In genomic region chr3:53101956-53102355, GRCh38 we compare ENCODE assay signal across 23 cellular contexts. TPM values are rescaled to one million over a fixed set of nuclear protein-coding genes. Genes with fewer than 3 reads are reported as not detected.
DNase-seq lines count a peak whose midpoint lies in the region; ATAC-seq, FAIRE-seq and TF ChIP-seq lines count a peak whose summit lies in the region.
"Had no signal": no experiment of that assay in that cellular context is flagged by ENCODE, and none has a peak within 500 bp of the region (broad histone marks: within the 10 kb centered on the region; RNA-seq: fewer than 3 reads in every experiment).

No MANE protein-coding gene starts in this region.

- no peak overlapping the region for H3K4ac ChIP-seq in neuronal stem cell (ENCODE audit: low read length)

- H3K9me3 Mint-ChIP-seq in activated T-cell treated with anti-CD3 and anti-CD28 coated beads, Interleukin-2, amount 50 U/mL, for 72 hours = no peaks in the 10 kb centered on the region
- H3K9me3 Mint-ChIP-seq in activated naive CD4-positive, alpha-beta T cell treated with anti-CD3 and anti-CD28 coated beads, Interleukin-2, amount 50 U/mL, for 72 hours = no peaks in the 10 kb centered on the region
- no peaks in the 10 kb centered on the region for H3K9me3 Mint-ChIP-seq in effector memory CD8-positive, alpha-beta T cell

- H3K4me1 ChIP-seq in neuronal stem cell (ENCODE audit: control insufficient read depth in 2 of 2, insufficient read depth in 1 of 2, low read depth in 1 of 2, low read length in 2 of 2) = peaks cover 4 to 12% of the 10 kb centered on the region in 2 donors
- H3K4me1 ChIP-seq: esophagus squamous epithelium, gastroesophageal sphincter, pancreas, sigmoid colon, tibial artery had no signal

- peak overlapping the region; percentile 70 to 89 for H3K4me3 Mint-ChIP-seq in activated T-cell treated with anti-CD3 and anti-CD28 coated beads, Interleukin-2, amount 50 U/mL, for 72 hours
- H3K4me3 Mint-ChIP-seq in effector memory CD8-positive, alpha-beta T cell = no peak overlapping the region

- H3K27ac ChIP-seq in neuronal stem cell (replicated peaks; ENCODE audit: low read length) = no peak overlapping the region
- H3K27ac ChIP-seq: esophagus squamous epithelium, gastroesophageal sphincter, pancreas, sigmoid colon, tibial artery had no signal

- peak overlapping the region; percentile 98 for H3K27ac Mint-ChIP-seq in activated T-cell treated with anti-CD3 and anti-CD28 coated beads, Interleukin-2, amount 50 U/mL, for 72 hours
- H3K27ac Mint-ChIP-seq in activated naive CD4-positive, alpha-beta T cell treated with anti-CD3 and anti-CD28 coated beads, Interleukin-2, amount 50 U/mL, for 72 hours = peak overlapping the region; percentile 74 to 95
- peak overlapping the region in 1 of 2 donors; percentile 68 for H3K27ac Mint-ChIP-seq in effector memory CD8-positive, alpha-beta T cell

- ATAC-seq in activated T-cell treated with anti-CD3 and anti-CD28 coated beads, Interleukin-2, amount 50 U/mL, for 72 hours (replicated peaks in 1 of 2) = no peak
- no peak for ATAC-seq in activated naive CD4-positive, alpha-beta T cell treated with anti-CD3 and anti-CD28 coated beads, Interleukin-2, amount 50 U/mL, for 72 hours
- ATAC-seq in effector memory CD8-positive, alpha-beta T cell (replicated peaks) = no peak
- ATAC-seq: gastroesophageal sphincter had no signal

- H2AK5ac ChIP-seq in neuronal stem cell (ENCODE audit: low read depth, low read length) = no peak overlapping the region

- no peak overlapping the region for H2BK120ac ChIP-seq in neuronal stem cell (ENCODE audit: low read depth, low read length)

- no peak for TF ChIP-seq POLR2A in GM12891 (IDR thresholded peaks at IDR 0.05; ENCODE audit: low read depth, low read length)

- no peak overlapping the region for H3K23ac ChIP-seq in neuronal stem cell (ENCODE audit: low read depth, low read length, poor library complexity)

- H4K8ac ChIP-seq in neuronal stem cell (ENCODE audit: low read depth, low read length) = no peak overlapping the region

- peak overlapping the region; percentile 0 for H3K18ac ChIP-seq in neuronal stem cell (ENCODE audit: low read length)

- H3K79me1 ChIP-seq in neuronal stem cell (ENCODE audit: low read depth, low read length) = no peaks in the 10 kb centered on the region

- no peaks in the 10 kb centered on the region for H3K27me3 Mint-ChIP-seq in activated T-cell treated with anti-CD3 and anti-CD28 coated beads, Interleukin-2, amount 50 U/mL, for 72 hours (ENCODE audit: low read depth)
- no peaks in the 10 kb centered on the region for H3K27me3 Mint-ChIP-seq in effector memory CD8-positive, alpha-beta T cell

- WGBS in neuronal stem cell (ENCODE audit: extremely low coverage in 2 of 2, insufficient read length in 2 of 2, insufficient replicate concordance in 1 of 2), 2 donors = no CpG with 5 or more reads among the region's 12 CpGs

- H3K36me3 ChIP-seq in neuronal stem cell (replicated peaks in 1 of 2; ENCODE audit: control insufficient read depth in 2 of 2, insufficient read depth in 2 of 2, low read length in 2 of 2) = peaks cover 15 to 89% of the 10 kb centered on the region in 2 donors

- H3K4me3 ChIP-seq in neuronal stem cell (ENCODE audit: low read length in 2 of 2) = no peak overlapping the region
- H3K4me3 ChIP-seq: esophagus squamous epithelium, gastroesophageal sphincter, K562, lung, pancreas, sigmoid colon, tibial artery had no signal

- FAIRE-seq in GM12891 (lab: Jason Lieb, UNC) = peak; percentile 16
- FAIRE-seq: keratinocyte, pancreas had no signal

- no peaks in the 10 kb centered on the region for H3K9me3 ChIP-seq in neuronal stem cell (replicated peaks in 1 of 2; ENCODE audit: control insufficient read depth in 2 of 2, insufficient read depth in 1 of 2, low read depth in 1 of 2, low read length in 2 of 2)
- H3K9me3 ChIP-seq: esophagus squamous epithelium, gastroesophageal sphincter, pancreas, sigmoid colon, tibial artery had no signal

- H3K36me3 Mint-ChIP-seq in activated T-cell treated with anti-CD3 and anti-CD28 coated beads, Interleukin-2, amount 50 U/mL, for 72 hours (ENCODE audit: insufficient read depth in 2 of 2) = peaks cover 2 to 22% of the 10 kb centered on the region in 2 donors
- H3K36me3 Mint-ChIP-seq in activated naive CD4-positive, alpha-beta T cell treated with anti-CD3 and anti-CD28 coated beads, Interleukin-2, amount 50 U/mL, for 72 hours = peaks cover 20 to 48% of the 10 kb centered on the region in 2 donors
- H3K36me3 Mint-ChIP-seq in effector memory CD8-positive, alpha-beta T cell (ENCODE audit: insufficient read depth) = peaks cover 55% of the 10 kb centered on the region

- H3K4me1 Mint-ChIP-seq in activated T-cell treated with anti-CD3 and anti-CD28 coated beads, Interleukin-2, amount 50 U/mL, for 72 hours (ENCODE audit: low read depth) = peaks cover 52% of the 10 kb centered on the region
- no peaks in the 10 kb centered on the region for H3K4me1 Mint-ChIP-seq in effector memory CD8-positive, alpha-beta T cell (ENCODE audit: low read depth in 2 of 2)

- no peak overlapping the region for H3K9ac ChIP-seq in neuronal stem cell (ENCODE audit: low read depth, low read length, poor library complexity)

- no peak overlapping the region for H3K4me2 ChIP-seq in neuronal stem cell (ENCODE audit: insufficient read depth, low read length, poor library complexity, severe bottlenecking)

- no peak overlapping the region for H2BK15ac ChIP-seq in neuronal stem cell (ENCODE audit: low read length)

- H2BK12ac ChIP-seq in neuronal stem cell (ENCODE audit: low read length) = no peak overlapping the region

- no peak overlapping the region for H2BK5ac ChIP-seq in neuronal stem cell (ENCODE audit: low read length)

- DNase-seq in activated T-cell treated with anti-CD3 and anti-CD28 coated beads, Interleukin-2, amount 50 U/mL, for 72 hours = no peak
- DNase-seq in activated T-cell treated with anti-CD3 and anti-CD28 coated beads for 4 hours = no peak
- no peak for DNase-seq in GM12891 (ENCODE audit: insufficient read length, low spot score)
- DNase-seq in activated naive CD4-positive, alpha-beta T cell treated with anti-CD3 and anti-CD28 coated beads, Interleukin-2, amount 50 U/mL, for 72 hours (ENCODE audit: low spot score in 2 of 2) = no peak
- DNase-seq in neuronal stem cell (ENCODE audit: low spot score) = no peak
- DNase-seq in activated effector memory CD4-positive, alpha-beta T cell treated with Interleukin-2 at 50 U/mL for 16 hours = no peak
- DNase-seq in effector memory CD8-positive, alpha-beta T cell = no peak
- DNase-seq in NCI-H345 treated with DMSO at 0.1 percent for 48 hours (lab: John Stamatoyannopoulos, UW; ENCODE audit: unreplicated experiment) = no peak
- DNase-seq: effector CD8-positive, alpha-beta T cell; esophagus squamous epithelium; NCI-H1048; NCI-H187 treated with DMSO at 0.1 percent for 48 hours; NCI-H2227 treated with DMSO at 0.1 percent for 48 hours; NCI-H774; SHP77; sigmoid colon; SW 1271; tibial artery had no signal

- no peak overlapping the region for H4K91ac ChIP-seq in neuronal stem cell (ENCODE audit: low read depth, low read length, poor library complexity)

- no peaks in the 10 kb centered on the region for H3K27me3 ChIP-seq in neuronal stem cell (ENCODE audit: control insufficient read depth in 3 of 3, insufficient read depth in 3 of 3, low read depth in 1 of 3, low read length in 3 of 3)
- H3K27me3 ChIP-seq: esophagus squamous epithelium, gastroesophageal sphincter, pancreas, sigmoid colon, tibial artery had no signal

- no peak overlapping the region for H3K14ac ChIP-seq in neuronal stem cell (ENCODE audit: low read length)

- H2AFZ ChIP-seq in neuronal stem cell (ENCODE audit: low read length) = no peak overlapping the region

TF ChIP-seq in GM12891, 5 proteins besides CTCF, POLR2A, EP300 and RAD21:
- no peak for TF ChIP-seq POU2F2 (IDR thresholded peaks at IDR 0.05; ENCODE audit: low read depth, low read length)

RNA-seq across cellular contexts. Expression of gene RFT1, which starts 28.3 kb away (rescaled TPM):
- 10 to 100 TPM; 26.6 to 29.9 TPM for total RNA-seq in activated T-cell treated with anti-CD3 and anti-CD28 coated beads, Interleukin-2, amount 50 U/mL, for 72 hours
- 20.5 TPM for polyA plus RNA-seq in GM12891 (2012; ENCODE audit: low read depth, missing spikeins)
- 10 to 100 TPM; 19.5 to 38.3 TPM for total RNA-seq in activated naive CD4-positive, alpha-beta T cell treated with anti-CD3 and anti-CD28 coated beads, Interleukin-2, amount 50 U/mL, for 72 hours
- 9.3 TPM for polyA plus RNA-seq in neuronal stem cell (2013, experiment 1 of 2)
- 9.6 TPM for polyA plus RNA-seq in neuronal stem cell (2013, experiment 2 of 2)

RNA-seq across cellular contexts. Expression of gene SFMBT1, which starts 56.1 kb away (rescaled TPM):
- total RNA-seq in activated T-cell treated with anti-CD3 and anti-CD28 coated beads, Interleukin-2, amount 50 U/mL, for 72 hours = 10 to 100 TPM; 24.9 to 26.3 TPM
- 3.5 TPM for polyA plus RNA-seq in GM12891 (2012; ENCODE audit: low read depth, missing spikeins)
- 10 to 100 TPM; 19.6 to 23.3 TPM for total RNA-seq in activated naive CD4-positive, alpha-beta T cell treated with anti-CD3 and anti-CD28 coated beads, Interleukin-2, amount 50 U/mL, for 72 hours
- 7.2 TPM for polyA plus RNA-seq in neuronal stem cell (2013, experiment 1 of 2)
- polyA plus RNA-seq in neuronal stem cell (2013, experiment 2 of 2) = 7.8 TPM

RNA-seq across cellular contexts. Expression of gene PRKCD, which starts 59.1 kb away (rescaled TPM):
- total RNA-seq in activated T-cell treated with anti-CD3 and anti-CD28 coated beads, Interleukin-2, amount 50 U/mL, for 72 hours = 10 to 100 TPM; 24.2 to 27.2 TPM
- 47.7 TPM for polyA plus RNA-seq in GM12891 (2012; ENCODE audit: low read depth, missing spikeins)
- 10 to 100 TPM in 1 of 2 donors, 1 to 10 TPM in 1; 3.4 to 22.5 TPM for total RNA-seq in activated naive CD4-positive, alpha-beta T cell treated with anti-CD3 and anti-CD28 coated beads, Interleukin-2, amount 50 U/mL, for 72 hours
- 7.8 TPM for polyA plus RNA-seq in neuronal stem cell (2013, experiment 1 of 2)
- polyA plus RNA-seq in neuronal stem cell (2013, experiment 2 of 2) = 7.9 TPM

Comparison
In these comparisons a context has a peak if more than half of its experiments do, and no peak if none do; other contexts are left out.
1. H3K4me3 Mint-ChIP-seq: peak in activated T-cell treated with anti-CD3 and anti-CD28 coated beads, Interleukin-2, amount 50 U/mL, for 72 hours (2 of 2); none in effector memory CD8-positive, alpha-beta T cell (0 of 2).